ENCODE assay signal across 16 cellular contexts in genomic region chr2:242069018-242069417, GRCh38.
"Had no signal": no experiment of that assay in that cellular context is flagged by ENCODE, and none has a peak within 500 bp of the region (broad histone marks: within the 10 kb centered on the region; RNA-seq: fewer than 3 reads in every experiment).

No MANE protein-coding gene starts in this region.

- H3K27ac ChIP-seq: heart right ventricle, neutrophil, suprapubic skin, upper lobe of right lung had no signal

- DNase-seq: activated CD4-positive, alpha-beta T cell treated with anti-CD3 and anti-CD28 coated beads, Interleukin-2, amount 50 U/mL, for 1 hour; activated naive CD4-positive, alpha-beta T cell; activated T-cell treated with anti-CD3 and anti-CD28 coated beads for 4 hours; erythroblast; heart right ventricle; mucosa of descending colon; naive thymus-derived CD4-positive, alpha-beta T cell; posterior cingulate gyrus; small intestine; stimulated activated CD4-positive, alpha-beta T cell treated with anti-CD3 and anti-CD28 coated beads, Interleukin-4, amount 100 ng/mL, for 4 hours; stimulated activated CD8-positive, alpha-beta memory T cell treated with anti-CD3 and anti-CD28 coated beads, Interleukin-4, amount 100 ng/mL, for 48 hours; T-helper 9 cell; upper lobe of right lung had no signal

- H3K36me3 ChIP-seq: gastroesophageal sphincter, heart right ventricle, neutrophil, suprapubic skin, upper lobe of right lung had no signal

- H3K4me3 ChIP-seq: gastroesophageal sphincter, heart right ventricle, mucosa of descending colon, suprapubic skin, upper lobe of right lung had no signal

- H3K9me3 ChIP-seq: gastroesophageal sphincter, heart right ventricle, mucosa of descending colon, neutrophil, suprapubic skin, upper lobe of right lung had no signal

- H3K4me1 ChIP-seq: gastroesophageal sphincter, upper lobe of right lung had no signal
